Comparison of ENCODE assay signal across 17 cellular contexts in genomic region chr10:78025685-78026364, GRCh38. TPM values are rescaled to one million over a fixed set of nuclear protein-coding genes. Genes with fewer than 3 reads are reported as not detected.
DNase-seq lines count a peak whose midpoint lies in the region; FAIRE-seq and TF ChIP-seq lines count a peak whose summit lies in the region.
"Had no signal": no experiment of that assay in that cellular context is flagged by ENCODE, and none has a peak within 500 bp of the region (broad histone marks: within the 10 kb centered on the region; RNA-seq: fewer than 3 reads in every experiment).

No MANE protein-coding gene starts in this region.

- no peak for TF ChIP-seq CTCF in sigmoid colon (IDR thresholded peaks at IDR 0.05)

- intact Hi-C loops in sigmoid colon (cut with DNase I): loop anchor here (5.0 kb wide), 1 partner anchor 99 kb away; the partner anchor contains the start of gene DLG5

- H3K9me3 ChIP-seq in sigmoid colon: no peaks in the 10 kb centered on the region
- H3K9me3 ChIP-seq: testis had no signal

- H3K4me1 ChIP-seq in sigmoid colon: peaks cover 0 to 27% (median 21%) of the 10 kb centered on the region in 4 donors

- no peak for TF ChIP-seq POLR2A in sigmoid colon (IDR thresholded peaks at IDR 0.05)

- H3K4me3 ChIP-seq in sigmoid colon: no peak overlapping the region
- H3K4me3 ChIP-seq: testis had no signal

- no peaks in the 10 kb centered on the region for H3K27me3 ChIP-seq in sigmoid colon
- H3K27me3 ChIP-seq: testis had no signal

- FAIRE-seq in frontal cortex (lab: Jason Lieb, UNC): no peak
- FAIRE-seq: HepG2 had no signal

- no peak for TF ChIP-seq EP300 in sigmoid colon (IDR thresholded peaks at IDR 0.05)

- peaks cover 22 to 54% (median 44%) of the 10 kb centered on the region in 4 donors for H3K36me3 ChIP-seq in sigmoid colon

- WGBS in sigmoid colon, 2 donors: 94 to 96% methylated on average over 8 of the region's 8 CpGs

- peak; percentile 8 for DNase-seq in GM04504 (ENCODE audit: low read depth)
- DNase-seq in RKO (ENCODE audit: low spot score): peak; percentile 92
- no peak for DNase-seq in epithelial cell of prostate (ENCODE audit: low read depth, low spot score)
- DNase-seq in renal cortical epithelial cell (ENCODE audit: low read depth): peak; percentile 57
- DNase-seq in frontal cortex (ENCODE audit: low spot score in 2 of 2): no peak
- no peak for DNase-seq in inferior parietal cortex (ENCODE audit: extremely low spot score)
- no peak for DNase-seq in sigmoid colon
- DNase-seq: activated CD4-positive, alpha-beta T cell treated with anti-CD3 and anti-CD28 coated beads, Interleukin-2, amount 50 U/mL, for 4 hours; anterior cingulate cortex; CD4-positive, alpha-beta memory T cell; GDM1; NCI-H1092 treated with DMSO at 0.1 percent for 48 hours; NK-92 treated with Interleukin-12 subunit alpha and Interleukin-12 subunit beta, amount 100 ng/mL, for 24 hours; posterior cingulate gyrus; SIG-M5; testis had no signal

- H3K27ac ChIP-seq in epithelial cell of prostate: peak overlapping the region; percentile 92
- H3K27ac ChIP-seq in sigmoid colon: no peak overlapping the region
- H3K27ac ChIP-seq: testis had no signal

RNA-seq across cellular contexts. Expression of gene POLR3A, which starts 3.5 kb away (rescaled TPM):
- total RNA-seq in renal cortical epithelial cell (16.3 and 17.6 TPM in 2 replicates), frontal cortex (39.1 TPM), sigmoid colon (10 to 100 TPM in 2 of 4 donors, 1 to 10 TPM in 2; 9.6 to 13.0 (median 11.0) TPM)
- polyA plus RNA-seq in sigmoid colon: 1 to 10 TPM; 1.6 to 7.7 (median 2.4) TPM

RNA-seq across cellular contexts. Expression of gene RPS24, which starts 7.8 kb away (rescaled TPM):
- 1,978 and 2,508 TPM in 2 replicates for total RNA-seq in renal cortical epithelial cell
- total RNA-seq in frontal cortex: 2,828 TPM
- 1,000 to 10,000 TPM; 2,487 to 3,724 (median 3,119) TPM for total RNA-seq in sigmoid colon
- 1,000 to 10,000 TPM; 5,419 to 7,696 (median 5,671) TPM for polyA plus RNA-seq in sigmoid colon

Comparison
In these comparisons a context has a peak if more than half of its experiments do, and no peak if none do; other contexts are left out.
1. DNase-seq: peak in GM04504 (single experiment), RKO (single experiment) and renal cortical epithelial cell (single experiment); none in epithelial cell of prostate (single experiment), frontal cortex (0 of 2), inferior parietal cortex (single experiment) and sigmoid colon (single experiment).